In the genomic region with DNA sequence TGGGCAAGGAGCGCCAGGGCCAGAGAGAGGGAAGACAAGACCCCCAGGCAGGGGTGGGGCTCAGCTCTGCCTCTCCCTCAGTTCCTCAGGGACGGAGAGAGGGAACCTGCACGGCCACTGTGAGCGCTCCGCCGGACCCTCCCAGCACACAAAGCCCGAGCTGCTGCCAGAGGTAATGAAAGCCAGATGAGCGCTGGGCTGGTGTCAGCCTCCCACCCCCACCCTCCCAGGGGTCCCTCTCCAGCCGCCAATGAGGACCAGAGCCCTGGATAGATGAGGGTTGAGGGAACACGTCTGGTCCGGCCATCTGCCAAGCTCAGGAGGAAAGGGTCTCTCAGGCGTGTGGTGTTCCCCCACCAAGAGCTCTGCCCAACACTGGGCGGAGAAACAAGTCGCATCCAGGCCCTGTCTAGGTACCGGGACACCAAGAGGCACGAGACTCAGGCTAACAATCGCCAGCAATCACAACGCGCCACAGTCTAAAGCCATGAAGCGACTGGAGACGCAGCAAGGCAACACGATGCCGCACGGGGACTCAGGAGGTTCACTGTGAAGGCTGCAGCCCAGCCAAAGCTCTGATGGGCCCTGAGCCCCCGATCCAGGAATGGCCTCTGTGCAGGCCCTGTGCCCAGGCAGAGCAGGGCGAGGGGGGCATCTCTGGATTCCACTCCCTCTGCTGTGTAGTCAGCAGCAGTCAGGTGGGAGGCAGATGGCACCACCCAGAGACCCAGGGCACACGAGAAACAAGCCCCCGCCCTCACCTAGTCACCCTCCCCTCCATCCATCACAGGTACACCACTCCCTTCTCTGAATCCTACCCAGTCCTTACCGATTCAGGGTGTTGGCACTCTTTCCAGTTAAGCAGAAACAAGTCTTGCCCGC, we compare ENCODE assay signal across 8 cellular contexts. TPM values are rescaled to one million over a fixed set of nuclear protein-coding genes. Genes with fewer than 3 reads are reported as not detected.
DNase-seq lines count a peak whose midpoint lies in the region; ATAC-seq lines count a peak whose summit lies in the region.

No MANE protein-coding gene starts in this region.

- no peaks in the 10 kb centered on the region for H3K27me3 Mint-ChIP-seq in stimulated activated memory B cell treated with anti-CD40 and anti-IgM and Interleukin-4, amounts not matched to agents 10 μg/mL and 1 μg/mL and 100 μg/mL, for 72 hours

- no peaks in the 10 kb centered on the region for H3K9me3 ChIP-seq in right cardiac atrium (ENCODE audit: control insufficient read depth, low read length)

- H3K4me1 Mint-ChIP-seq in stimulated activated memory B cell treated with anti-CD40 and anti-IgM and Interleukin-4, amounts not matched to agents 10 μg/mL and 1 μg/mL and 100 μg/mL, for 72 hours = peaks cover 80% of the 10 kb centered on the region

- WGBS in right cardiac atrium = 27% methylated on average over 30 of the region's 30 CpGs

- DNase-seq in NCI-H1105 treated with DMSO at 0.1 percent for 48 hours (lab: John Stamatoyannopoulos, UW) = peak; percentile 23
- no peak for DNase-seq in NCI-H1105 (lab: John Stamatoyannopoulos, UW)
- DNase-seq in activated naive CD4-positive, alpha-beta T cell treated with anti-CD3 and anti-CD28 coated beads, Interleukin-2, amount 50 U/mL, for 72 hours (ENCODE audit: low spot score in 2 of 2) = no peak
- peak; percentile 37 to 72 (median 68) for DNase-seq in right cardiac atrium
- DNase-seq in activated gamma-delta T cell treated with Interleukin-2 at 50 U/mL for 16 hours = no peak
- no peak for DNase-seq in SKM-1 treated with dmso at 0.1 percent for 144 hours (lab: John Stamatoyannopoulos, UW; ENCODE audit: unreplicated experiment)

- intact Hi-C loops in right cardiac atrium (cut with DNase I) = no loop called here

- H3K4me1 ChIP-seq in right cardiac atrium (ENCODE audit: control insufficient read depth, insufficient read depth, low read length) = peaks cover 38% of the 10 kb centered on the region

- peak overlapping the region; percentile 63 for H3K4me3 ChIP-seq in right cardiac atrium (ENCODE audit: low read length)

- peak overlapping the region; percentile 43 to 79 for H3K27ac Mint-ChIP-seq in activated naive CD4-positive, alpha-beta T cell treated with anti-CD3 and anti-CD28 coated beads, Interleukin-2, amount 50 U/mL, for 72 hours
- no peak overlapping the region for H3K27ac Mint-ChIP-seq in stimulated activated memory B cell treated with anti-CD40 and anti-IgM and Interleukin-4, amounts not matched to agents 10 μg/mL and 1 μg/mL and 100 μg/mL, for 72 hours

- H3K27ac ChIP-seq in right cardiac atrium (ENCODE audit: low read length) = peak overlapping the region; percentile 65

- H3K27me3 ChIP-seq in right cardiac atrium (ENCODE audit: control insufficient read depth, insufficient read depth) = no peaks in the 10 kb centered on the region

- H3K36me3 Mint-ChIP-seq in activated naive CD4-positive, alpha-beta T cell treated with anti-CD3 and anti-CD28 coated beads, Interleukin-2, amount 50 U/mL, for 72 hours = no peaks in the 10 kb centered on the region
- H3K36me3 Mint-ChIP-seq in stimulated activated memory B cell treated with anti-CD40 and anti-IgM and Interleukin-4, amounts not matched to agents 10 μg/mL and 1 μg/mL and 100 μg/mL, for 72 hours = no peaks in the 10 kb centered on the region

- peak overlapping the region; percentile 79 for H3K4me3 Mint-ChIP-seq in stimulated activated memory B cell treated with anti-CD40 and anti-IgM and Interleukin-4, amounts not matched to agents 10 μg/mL and 1 μg/mL and 100 μg/mL, for 72 hours

- no peak for ATAC-seq in activated naive CD4-positive, alpha-beta T cell treated with anti-CD3 and anti-CD28 coated beads, Interleukin-2, amount 50 U/mL, for 72 hours
- no peak for ATAC-seq in right cardiac atrium
- no peak for ATAC-seq in stimulated activated memory B cell treated with anti-CD40 and anti-IgM and Interleukin-4, amounts not matched to agents 10 μg/mL and 1 μg/mL and 100 μg/mL, for 72 hours
- ATAC-seq in GM21381 (IDR thresholded peaks at IDR 0.05; ENCODE audit: unreplicated experiment) = no peak

- H3K9me3 Mint-ChIP-seq in activated naive CD4-positive, alpha-beta T cell treated with anti-CD3 and anti-CD28 coated beads, Interleukin-2, amount 50 U/mL, for 72 hours = no peaks in the 10 kb centered on the region
- no peaks in the 10 kb centered on the region for H3K9me3 Mint-ChIP-seq in stimulated activated memory B cell treated with anti-CD40 and anti-IgM and Interleukin-4, amounts not matched to agents 10 μg/mL and 1 μg/mL and 100 μg/mL, for 72 hours

RNA-seq across cellular contexts. Expression of gene RALGDS, which starts 1.3 kb away (rescaled TPM):
- 10 to 100 TPM; 45.3 to 77.0 TPM for total RNA-seq in activated naive CD4-positive, alpha-beta T cell treated with anti-CD3 and anti-CD28 coated beads, Interleukin-2, amount 50 U/mL, for 72 hours
- total RNA-seq in right cardiac atrium = 10 to 100 TPM; 18.5 to 36.3 (median 32.1) TPM
- polyA plus RNA-seq in right cardiac atrium = 33.8 TPM

RNA-seq across cellular contexts. Expression of gene GBGT1, which starts 44.0 kb away (rescaled TPM):
- 1 to 10 TPM; 3.1 to 7.3 TPM for total RNA-seq in activated naive CD4-positive, alpha-beta T cell treated with anti-CD3 and anti-CD28 coated beads, Interleukin-2, amount 50 U/mL, for 72 hours
- total RNA-seq in right cardiac atrium = 10 to 100 TPM in 3 of 4 donors, 1 to 10 TPM in 1; 9.6 to 12.8 (median 11.3) TPM
- 7.4 TPM for polyA plus RNA-seq in right cardiac atrium

RNA-seq across cellular contexts. Expression of gene CEL, which starts 57.9 kb away (rescaled TPM):
- total RNA-seq in activated naive CD4-positive, alpha-beta T cell treated with anti-CD3 and anti-CD28 coated beads, Interleukin-2, amount 50 U/mL, for 72 hours = 1 to 10 TPM; 2.4 to 9.3 TPM
- total RNA-seq in right cardiac atrium = 1 to 10 TPM; 2.9 to 9.7 (median 5.2) TPM
- polyA plus RNA-seq in right cardiac atrium = 2.8 TPM

Comparison
In these comparisons a context has a peak if more than half of its experiments do, and no peak if none do; other contexts are left out.
1. DNase-seq: peak in NCI-H1105 treated with DMSO at 0.1 percent for 48 hours (single experiment) and right cardiac atrium (3 of 3); none in NCI-H1105 (single experiment), activated naive CD4-positive, alpha-beta T cell treated with anti-CD3 and anti-CD28 coated beads, Interleukin-2, amount 50 U/mL, for 72 hours (0 of 2), activated gamma-delta T cell treated with Interleukin-2 at 50 U/mL for 16 hours (single experiment) and SKM-1 treated with dmso at 0.1 percent for 144 hours (single experiment).